Comparison of ENCODE assay signal across 18 cellular contexts in the genomic region with DNA sequence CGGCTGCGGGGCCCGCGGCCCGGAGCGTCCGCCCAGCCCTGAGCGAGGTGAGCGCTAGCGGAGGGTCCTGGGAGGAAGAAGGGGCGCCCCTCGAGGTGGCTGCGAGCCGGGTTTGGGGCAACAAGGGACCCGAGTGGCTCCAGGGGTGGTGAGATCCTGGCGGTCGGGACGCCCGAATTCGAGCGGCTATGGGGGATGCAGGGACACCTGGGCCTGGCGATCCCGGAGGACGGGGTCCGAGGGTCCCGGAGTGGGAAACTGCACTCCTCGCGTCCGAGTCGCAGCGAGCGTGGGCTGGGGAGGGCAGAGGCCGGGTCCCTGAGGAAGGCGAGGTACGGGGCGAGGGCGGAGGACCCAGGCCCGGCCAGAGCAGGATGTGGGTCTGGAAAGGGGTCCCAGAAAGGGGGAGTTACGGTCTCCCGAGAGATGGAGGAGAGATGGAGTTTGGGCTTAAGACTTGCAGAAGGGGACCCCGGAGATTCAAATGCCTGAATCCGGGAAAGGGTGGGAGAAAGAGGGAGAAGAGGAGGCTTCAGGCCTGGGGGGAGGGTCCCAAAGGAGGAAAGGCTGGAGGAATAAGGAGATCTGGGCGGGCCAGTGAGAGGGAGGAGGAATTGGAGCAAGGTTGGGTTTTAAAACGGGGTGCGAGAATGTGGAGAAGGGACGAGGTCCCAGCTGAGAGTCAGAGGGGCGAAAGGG. TPM values are rescaled to one million over a fixed set of nuclear protein-coding genes. Genes with fewer than 3 reads are reported as not detected.
A peak's percentile ranks its signal among the peaks of the same experiment; 100 is the strongest.
DNase-seq lines count a peak whose midpoint lies in the region; FAIRE-seq and TF ChIP-seq lines count a peak whose summit lies in the region.
"Had no signal": no experiment of that assay in that cellular context is flagged by ENCODE, and none has a peak within 500 bp of the region (broad histone marks: within the 10 kb centered on the region; RNA-seq: fewer than 3 reads in every experiment).

No MANE protein-coding gene starts in this region.

- 2% methylated on average over 39 of the region's 47 CpGs for WGBS in smooth muscle cell (ENCODE audit: low lambda C conversion rate)

- H3K27ac ChIP-seq in HUES48 (ENCODE audit: low read depth, low read length): no peak overlapping the region
- H3K27ac ChIP-seq in brain microvascular endothelial cell: no peak overlapping the region
- H3K27ac ChIP-seq in iPS-18a (ENCODE audit: low read length): no peak overlapping the region
- H3K27ac ChIP-seq in smooth muscle cell (ENCODE audit: low read depth): no peak overlapping the region
- H3K27ac ChIP-seq: skin epidermis, vagina had no signal

- H3K4me2 ChIP-seq in smooth muscle cell: peak overlapping the region; percentile 84

- H3K9me3 ChIP-seq in HUES48 (ENCODE audit: control insufficient read depth, insufficient read depth, low read length) (no peaks in the 10 kb centered on the region), iPS-18a (ENCODE audit: control insufficient read depth, low read depth, low read length) (no peaks in the 10 kb centered on the region), smooth muscle cell (replicated peaks; ENCODE audit: low read depth) (no peaks in the 10 kb centered on the region)
- H3K9me3 ChIP-seq: vagina had no signal

- in situ Hi-C loops in brain microvascular endothelial cell (cut with HindIII; ENCODE audit: low pct_ligation_motif_present, low sequenced_read_pairs): no loop called here

- H3K27me3 ChIP-seq in HUES48 (ENCODE audit: control insufficient read depth, insufficient read depth, low read length): peaks cover 68% of the 10 kb centered on the region
- peaks cover 29% of the 10 kb centered on the region for H3K27me3 ChIP-seq in brain microvascular endothelial cell (replicated peaks)
- H3K27me3 ChIP-seq in iPS-18a (ENCODE audit: control insufficient read depth, insufficient read depth, low read length): peaks cover 40% of the 10 kb centered on the region
- peaks cover 69% of the 10 kb centered on the region for H3K27me3 ChIP-seq in smooth muscle cell (ENCODE audit: low read depth)

- peaks cover 16% of the 10 kb centered on the region; the same call in 1 of the 2 replicates for H3K4me1 ChIP-seq in HUES48 (ENCODE audit: control insufficient read depth, insufficient read depth, low read length)
- peaks cover 8% of the 10 kb centered on the region for H3K4me1 ChIP-seq in iPS-18a (ENCODE audit: control insufficient read depth, low read depth, low read length)
- H3K4me1 ChIP-seq in smooth muscle cell (ENCODE audit: low read depth): peaks cover 6% of the 10 kb centered on the region

- DNase-seq in brain microvascular endothelial cell: no peak
- DNase-seq in smooth muscle cell (lab: John Stamatoyannopoulos, UW; ENCODE audit: unreplicated experiment): no peak
- DNase-seq in DMS153 treated with DMSO at 0.1 percent for 48 hours (lab: John Stamatoyannopoulos, UW; ENCODE audit: unreplicated experiment): no peak
- no peak for DNase-seq in D721Med (ENCODE audit: insufficient read length, low spot score)
- DNase-seq in SIG-M5 (lab: John Stamatoyannopoulos, UW): no peak
- DNase-seq: dermis blood vessel endothelial cell; immature natural killer cell; KG1; NCI-H146; stimulated activated naive B cell treated with anti-CD40 and anti-IgM and Interleukin-4, amounts not matched to agents 10 μg/mL and 1 μg/mL and 100 μg/mL, for 72 hours had no signal

- no peaks in the 10 kb centered on the region for H3K79me2 ChIP-seq in smooth muscle cell (ENCODE audit: low read depth)

- H3K4me3 ChIP-seq in HUES48 (ENCODE audit: low read depth, low read length): peak overlapping the region; percentile 73
- peak overlapping the region; percentile 50 for H3K4me3 ChIP-seq in brain microvascular endothelial cell (ENCODE audit: low read depth, low read length)
- peak overlapping the region; percentile 86 for H3K4me3 ChIP-seq in iPS-18a (ENCODE audit: low read length)
- peak overlapping the region; percentile 43 for H3K4me3 ChIP-seq in smooth muscle cell
- H3K4me3 ChIP-seq: GM12878, skin epidermis, vagina had no signal

- H2AFZ ChIP-seq in smooth muscle cell (ENCODE audit: low read depth): no peak overlapping the region

- H3K9ac ChIP-seq in HUES48 (ENCODE audit: low read depth, low read length) (no peak overlapping the region), iPS-18a (ENCODE audit: low read length) (peak overlapping the region; percentile 72), smooth muscle cell (ENCODE audit: low read depth) (no peak overlapping the region)

- TF ChIP-seq CTCF in brain microvascular endothelial cell (IDR thresholded peaks at IDR 0.05; ENCODE audit: low read depth, low read length, missing control alignments) (no peak), smooth muscle cell (IDR thresholded peaks at IDR 0.05; ENCODE audit: borderline replicate concordance, insufficient read depth, poor library complexity, severe bottlenecking) (no peak), D721Med (IDR thresholded peaks at IDR 0.05; ENCODE audit: insufficient read depth, missing control alignments) (no peak)

- no peaks in the 10 kb centered on the region for H3F3A ChIP-seq in smooth muscle cell (ENCODE audit: low read depth)

- H4K20me1 ChIP-seq in smooth muscle cell (ENCODE audit: low read depth): no peaks in the 10 kb centered on the region

- no peaks in the 10 kb centered on the region; the same call in 1 of the 2 replicates for H3K36me3 ChIP-seq in HUES48 (ENCODE audit: control insufficient read depth, insufficient read depth, low read length)
- H3K36me3 ChIP-seq in brain microvascular endothelial cell (replicated peaks): no peaks in the 10 kb centered on the region
- peaks cover 3% of the 10 kb centered on the region for H3K36me3 ChIP-seq in iPS-18a (ENCODE audit: control insufficient read depth, low read depth, low read length)
- H3K36me3 ChIP-seq in smooth muscle cell (ENCODE audit: low read depth): no peaks in the 10 kb centered on the region
- H3K36me3 ChIP-seq: vagina had no signal

- FAIRE-seq in D721Med (lab: Jason Lieb, UNC): no peak
- FAIRE-seq: GM12878 had no signal

RNA-seq across cellular contexts. Expression of a gene that starts 0.5 kb away (rescaled TPM):
- 2.3 and 6.1 TPM in 2 replicates for total RNA-seq in smooth muscle cell
- polyA plus RNA-seq in smooth muscle cell: 0.59 and 1.3 TPM in 2 replicates
- total RNA-seq: dermis blood vessel endothelial cell, GM12878, lung microvascular endothelial cell, NCI-H460, OCI-LY7, vagina had no signal
- polyA plus RNA-seq: GM12878, immature natural killer cell had no signal

RNA-seq across cellular contexts. Expression of a gene that starts 27.6 kb away (rescaled TPM):
- 0.18 TPM in 1 of 2 replicates, not detected in the other for total RNA-seq in smooth muscle cell
- 0.51 and 0.59 TPM in 2 replicates for polyA plus RNA-seq in smooth muscle cell
- total RNA-seq: GM12878, lung microvascular endothelial cell, OCI-LY7, vagina had no signal
- polyA plus RNA-seq: GM12878, immature natural killer cell had no signal

RNA-seq across cellular contexts. Expression of a gene that starts 41.9 kb away (rescaled TPM):
- 83.8 and 97.6 TPM in 2 replicates for total RNA-seq in smooth muscle cell
- polyA plus RNA-seq in smooth muscle cell: 193 and 247 TPM in 2 replicates

RNA-seq across cellular contexts. Expression of a gene that starts 53.1 kb away (rescaled TPM):
- total RNA-seq in smooth muscle cell: 0.04 and 0.31 TPM in 2 replicates
- polyA plus RNA-seq in smooth muscle cell: 0.03 and 0.19 TPM in 2 replicates
- total RNA-seq: GM12878, OCI-LY7, vagina had no signal
- polyA plus RNA-seq: GM12878, immature natural killer cell had no signal
